Comparison of ENCODE assay signal across 10 cellular contexts in the genomic region with DNA sequence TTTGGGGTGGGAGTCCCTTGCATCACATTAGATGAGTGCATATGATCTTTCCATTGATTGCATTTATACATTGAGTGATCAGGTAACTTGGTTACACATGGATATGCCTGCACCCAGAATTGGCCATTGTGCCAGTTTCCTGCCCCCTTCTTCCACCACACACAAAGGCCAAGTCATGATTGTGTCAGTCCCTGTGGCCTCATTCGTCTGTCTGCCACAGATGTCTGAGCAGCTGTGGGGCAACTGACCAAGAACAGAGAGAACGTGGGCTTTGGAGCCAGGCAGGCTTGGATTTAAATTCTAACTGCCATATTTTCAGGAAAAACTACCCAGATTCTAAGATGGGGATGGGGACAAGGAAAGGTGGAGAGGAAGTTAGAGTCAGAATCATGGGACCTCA. TPM values are rescaled to one million over a fixed set of nuclear protein-coding genes. Genes with fewer than 3 reads are reported as not detected.
DNase-seq lines count a peak whose midpoint lies in the region; ATAC-seq and TF ChIP-seq lines count a peak whose summit lies in the region.
"Had no signal": no experiment of that assay in that cellular context is flagged by ENCODE, and none has a peak within 500 bp of the region (broad histone marks: within the 10 kb centered on the region; RNA-seq: fewer than 3 reads in every experiment).

No MANE protein-coding gene starts in this region.

- H2AK5ac ChIP-seq in IMR-90 (ENCODE audit: low read depth, low read length): peak overlapping the region; percentile 40; the same call in 1 of the 2 replicates

- no peak overlapping the region for H3K56ac ChIP-seq in IMR-90 (ENCODE audit: extremely low read depth, insufficient read depth, low read length)

- 0 out of 2 replicates have a peak overlapping the region, but pooled peaks have one; percentile 28 for H3K4ac ChIP-seq in IMR-90 (ENCODE audit: low read depth, low read length)

- CTCF ChIA-PET in CD4-positive, alpha-beta memory T cell (lab: Charles Lee; ENCODE audit: partially characterized antibody): interaction anchor here (1.7 to 17.1 kb wide), 4 partner anchors 27 to 623 kb away, joined by 4 to 346 read pairs (median 6); a partner anchor contains a TSS
- CTCF ChIA-PET in IMR-90 (lab: Yijun Ruan, JAX): no interaction called here

- no peak overlapping the region for H3K4me3 ChIP-seq in CD4-positive, alpha-beta memory T cell (ENCODE audit: low read length in 2 of 2)
- no peak overlapping the region for H3K4me3 ChIP-seq in IMR-90 (ENCODE audit: insufficient read depth, low read depth, low read length)
- H3K4me3 ChIP-seq in dorsolateral prefrontal cortex: peak overlapping the region in 1 of 59 donors; percentile 3

- H3K27me3 Mint-ChIP-seq in CD4-positive, alpha-beta memory T cell: no peaks in the 10 kb centered on the region

- peaks cover 53 to 86% (median 71%) of the 10 kb centered on the region in 4 donors for H3K4me1 Mint-ChIP-seq in CD4-positive, alpha-beta memory T cell

- H3K4me2 ChIP-seq in IMR-90 (ENCODE audit: low read depth, low read length): no peak overlapping the region

- BruUV-seq in IMR-90 (replicated peaks; lab: Mats Ljungman, UMichigan): no TSS peak

- H3K36me3 Mint-ChIP-seq in CD4-positive, alpha-beta memory T cell: peaks cover 0 to 3% of the 10 kb centered on the region in 2 donors

- no peak overlapping the region for H2BK120ac ChIP-seq in IMR-90 (ENCODE audit: low read depth, low read length)

- DNase-seq in CD4-positive, alpha-beta memory T cell: no peak
- DNase-seq in IMR-90 (no peak), dorsolateral prefrontal cortex (peak in 9 of 10 donors; percentile 57 to 90 (median 78)), occipital lobe (lab: John Stamatoyannopoulos, UW) (peak; percentile 67), DMS153 treated with DMSO at 0.1 percent for 48 hours (lab: John Stamatoyannopoulos, UW; ENCODE audit: unreplicated experiment) (no peak)
- DNase-seq: activated T-cell treated with anti-CD3 and anti-CD28 coated beads, Interleukin-2, amount 50 U/mL, for 72 hours; NCI-H1105; WERI-Rb-1 had no signal

- no peak overlapping the region for H3K9ac ChIP-seq in IMR-90 (ENCODE audit: low read depth, low read length)

- TF ChIP-seq POLR2A in IMR-90 (IDR thresholded peaks at IDR 0.05; ENCODE audit: low read depth, low read length): no peak

- POLR2A ChIA-PET in CD4-positive, alpha-beta memory T cell (lab: Charles Lee; ENCODE audit: partially characterized antibody): interaction anchor here (0.9 to 9.2 kb wide), 3 partner anchors 14 to 458 kb away, joined by 3 to 104 read pairs (median 40); a partner anchor contains a TSS
- POLR2A ChIA-PET in IMR-90 (lab: Charles Lee; ENCODE audit: unreplicated experiment): no interaction called here

- no peak overlapping the region; the same call in 1 of the 2 replicates for H3K14ac ChIP-seq in IMR-90 (replicated peaks; ENCODE audit: low read depth, low read length)

- no peak overlapping the region for H4K91ac ChIP-seq in IMR-90 (ENCODE audit: insufficient read depth, low read depth, low read length)

- no peak overlapping the region for H2BK15ac ChIP-seq in IMR-90 (ENCODE audit: low read depth, low read length)

- H3K27me3 ChIP-seq in CD4-positive, alpha-beta memory T cell (ENCODE audit: insufficient read depth, low read length): no peaks in the 10 kb centered on the region
- H3K27me3 ChIP-seq in IMR-90 (ENCODE audit: control insufficient read depth, insufficient read depth, low read length): no peaks in the 10 kb centered on the region
- no peaks in the 10 kb centered on the region for H3K27me3 ChIP-seq in dorsolateral prefrontal cortex

- H3K4me3 Mint-ChIP-seq in CD4-positive, alpha-beta memory T cell: peak overlapping the region in 1 of 8 donors; percentile 24
- H3K4me3 Mint-ChIP-seq: activated T-cell treated with anti-CD3 and anti-CD28 coated beads, Interleukin-2, amount 50 U/mL, for 72 hours had no signal

- H3K27ac Mint-ChIP-seq in CD4-positive, alpha-beta memory T cell: peak overlapping the region; percentile 43 to 97 (median 95)
- H3K27ac Mint-ChIP-seq: activated T-cell treated with anti-CD3 and anti-CD28 coated beads, Interleukin-2, amount 50 U/mL, for 72 hours had no signal

- H3K4me1 ChIP-seq in CD4-positive, alpha-beta memory T cell (ENCODE audit: insufficient read depth, low read length): peaks cover 78% of the 10 kb centered on the region
- H3K4me1 ChIP-seq in IMR-90 (ENCODE audit: control insufficient read depth, insufficient read depth, low read length): peaks cover 39% of the 10 kb centered on the region

- no peak overlapping the region for H3K27ac ChIP-seq in CD4-positive, alpha-beta memory T cell (ENCODE audit: low read depth, low read length)
- H3K27ac ChIP-seq in IMR-90 (ENCODE audit: insufficient read depth, low read length): no peak overlapping the region
- peak overlapping the region; percentile 61 to 100 (median 96) for H3K27ac ChIP-seq in dorsolateral prefrontal cortex
- H3K27ac ChIP-seq: WERI-Rb-1 had no signal

- H3K18ac ChIP-seq in IMR-90 (ENCODE audit: low read depth, low read length): no peak overlapping the region

- WGBS in IMR-90 (ENCODE audit: extremely low coverage in 2 of 2, insufficient read length in 1 of 2), 2 experiments: no CpG with 5 or more reads among the region's 2 CpGs

- dilution Hi-C loops in IMR-90 (cut with HindIII; ENCODE audit: low sequenced_read_pairs, unreplicated experiment): no loop called here

- peaks cover 39% of the 10 kb centered on the region for H3K9me1 ChIP-seq in IMR-90 (ENCODE audit: insufficient read depth, low read length)

- no peak for TF ChIP-seq RAD21 in IMR-90 (IDR thresholded peaks at IDR 0.05; ENCODE audit: low read length)

- H3K23ac ChIP-seq in IMR-90 (ENCODE audit: low read depth, low read length): no peak overlapping the region

- no peak overlapping the region for H2AK9ac ChIP-seq in IMR-90 (replicated peaks; ENCODE audit: low read depth, low read length, poor library complexity)

- H2BK20ac ChIP-seq in IMR-90 (ENCODE audit: low read depth, low read length): peak overlapping the region; percentile 24; the same call in 1 of the 2 replicates

- no peaks in the 10 kb centered on the region for H3K9me3 Mint-ChIP-seq in CD4-positive, alpha-beta memory T cell
- H3K9me3 Mint-ChIP-seq: activated T-cell treated with anti-CD3 and anti-CD28 coated beads, Interleukin-2, amount 50 U/mL, for 72 hours had no signal

- no peak overlapping the region for H4K8ac ChIP-seq in IMR-90 (ENCODE audit: low read depth in 2 of 2, low read length in 2 of 2)

- ATAC-seq in IMR-90 (ENCODE audit: low read depth) (no peak), GM21381 (IDR thresholded peaks at IDR 0.05; ENCODE audit: unreplicated experiment) (no peak), GM19452 (IDR thresholded peaks at IDR 0.05; ENCODE audit: unreplicated experiment) (no peak)
- ATAC-seq: activated T-cell treated with anti-CD3 and anti-CD28 coated beads, Interleukin-2, amount 50 U/mL, for 72 hours had no signal

- in situ Hi-C loops in IMR-90 (cut with MboI; ENCODE audit: low sequenced_read_pairs): loop anchor here (10.0 to 25.0 kb wide), 2 partner anchors 988 to 1146 kb away; no protein-coding TSS in a partner anchor

- H3K36me3 ChIP-seq in CD4-positive, alpha-beta memory T cell (ENCODE audit: insufficient read depth, low read length): no peaks in the 10 kb centered on the region
- no peaks in the 10 kb centered on the region for H3K36me3 ChIP-seq in IMR-90 (ENCODE audit: control insufficient read depth, insufficient read depth, low read length)
- H3K36me3 ChIP-seq: WERI-Rb-1 had no signal

- peak overlapping the region; percentile 37 for H2AFZ ChIP-seq in IMR-90 (replicated peaks; ENCODE audit: low read length, poor library complexity)

- H3K9me3 ChIP-seq in CD4-positive, alpha-beta memory T cell (ENCODE audit: control insufficient read depth in 1 of 2, low read length in 2 of 2): no peaks in the 10 kb centered on the region
- no peaks in the 10 kb centered on the region for H3K9me3 ChIP-seq in IMR-90 (ENCODE audit: control insufficient read depth, insufficient read depth, low read length)

- H2BK5ac ChIP-seq in IMR-90 (ENCODE audit: low read depth, low read length, poor library complexity, severe bottlenecking): no peak overlapping the region

- H3K79me1 ChIP-seq in IMR-90 (ENCODE audit: low read depth in 1 of 2, low read length in 2 of 2): peaks cover 0 to 5% of the 10 kb centered on the region in 2 experiments; a peak in 1 of 4 replicates

- no peak overlapping the region for H4K5ac ChIP-seq in IMR-90 (ENCODE audit: low read depth, low read length)

- TF ChIP-seq CTCF in IMR-90 (conservative IDR thresholded peaks at IDR 0.05; ENCODE audit: low read depth, low read length): no peak
- peak in 10 of 56 donors; percentile 5 to 44 (median 11) for TF ChIP-seq CTCF in dorsolateral prefrontal cortex (IDR thresholded peaks at IDR 0.05 in 54 of 56, conservative IDR thresholded peaks at IDR 0.05 in 2 of 56; ENCODE audit: low read depth in 1 of 56, partially characterized antibody in 56 of 56)

- intact Hi-C loops in CD4-positive, alpha-beta memory T cell (cut with micrococcal nuclease): no loop called here
- intact Hi-C loops in IMR-90 (cut with micrococcal nuclease) (loop anchor here (10.0 kb wide), 1 partner anchor 748 kb away; no protein-coding TSS in a partner anchor), dorsolateral prefrontal cortex (cut with DNase I) (loop anchor here (2.0 to 10.0 kb wide), 2 partner anchors 44 to 1118 kb away; no protein-coding TSS in a partner anchor)

- no peaks in the 10 kb centered on the region for H4K20me1 ChIP-seq in IMR-90 (ENCODE audit: insufficient read depth, low read length)

TF ChIP-seq in IMR-90, 13 proteins besides CTCF, POLR2A, EP300 and RAD21 (continues in another document):
- no peak for TF ChIP-seq RFX5 (IDR thresholded peaks at IDR 0.05; ENCODE audit: low read depth, low read length)
- TF ChIP-seq FOS (IDR thresholded peaks at IDR 0.05; ENCODE audit: low read depth, low read length): no peak
- TF ChIP-seq SMC3 (IDR thresholded peaks at IDR 0.05; ENCODE audit: low read depth, low read length): no peak
- no peak for TF ChIP-seq NFE2L2 (IDR thresholded peaks at IDR 0.05; ENCODE audit: low read depth, low read length)
- TF ChIP-seq MXI1 (IDR thresholded peaks at IDR 0.05; ENCODE audit: borderline replicate concordance, low read depth, low read length): no peak

RNA-seq across cellular contexts. Expression of a gene that starts 27.0 kb away (rescaled TPM):
- total RNA-seq in CD4-positive, alpha-beta memory T cell: 100 to 1,000 TPM; 327 to 330 TPM
- polyA plus RNA-seq in CD4-positive, alpha-beta memory T cell: 10 to 100 TPM; 62.7 to 69.7 TPM
- total RNA-seq in IMR-90 (2012; rRNA removed) (60.9 and 156 TPM in 2 replicates), dorsolateral prefrontal cortex (100 to 1,000 TPM in 38 of 120 experiments, 10 to 100 TPM in 82; 53.0 to 156 (median 94.4) TPM), occipital lobe (104 TPM)
- polyA plus RNA-seq in IMR-90 (2012; rRNA removed): 70.4 and 83.3 TPM in 2 replicates
- polyA plus RNA-seq in IMR-90 (2012; cell fraction: cytosol; rRNA removed): 20.1 and 20.2 TPM in 2 replicates
- 533 and 1,043 TPM in 2 replicates for polyA plus RNA-seq in IMR-90 (2012; cell fraction: nucleus; rRNA removed; ENCODE audit: low replicate concordance)

Comparison
In these comparisons a context has a peak if more than half of its experiments do, and no peak if none do; other contexts are left out.
1. DNase-seq: peak in dorsolateral prefrontal cortex (9 of 10) and occipital lobe (single experiment); none in CD4-positive, alpha-beta memory T cell (0 of 5), IMR-90 (single experiment) and DMS153 treated with DMSO at 0.1 percent for 48 hours (single experiment).
2. H3K27ac ChIP-seq: peak in dorsolateral prefrontal cortex (59 of 59); none in CD4-positive, alpha-beta memory T cell (single experiment) and IMR-90 (single experiment).